Comparison of ENCODE assay signal across 8 cellular contexts in the genomic region with DNA sequence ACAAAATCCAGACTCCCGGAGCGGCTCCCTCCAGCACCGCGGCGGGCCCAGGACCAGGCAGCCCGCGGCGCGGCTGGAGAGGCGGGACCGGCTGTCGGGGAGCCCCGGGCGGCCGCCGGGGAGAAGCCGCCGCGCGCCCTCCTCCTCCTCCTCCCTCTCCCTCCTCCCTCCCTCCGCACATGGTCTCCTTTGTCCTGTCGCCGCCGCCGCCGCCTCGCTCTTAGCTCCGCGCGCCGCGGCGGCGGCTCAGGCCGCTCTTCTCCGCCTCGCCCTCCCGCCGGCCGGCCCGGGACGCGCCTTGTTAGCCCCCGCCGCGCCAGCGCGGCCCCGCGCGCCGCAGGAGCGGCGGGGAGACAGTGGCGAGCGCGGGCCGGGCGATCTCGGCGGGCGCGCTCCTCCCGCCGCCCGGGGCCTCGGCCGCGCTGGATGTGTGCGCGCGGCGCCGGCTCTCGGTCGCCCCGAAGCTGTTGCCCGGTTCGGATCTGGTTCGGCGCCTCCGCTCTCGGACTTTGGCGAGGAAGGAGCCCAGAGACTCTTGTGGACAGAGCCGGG.
DNase-seq lines count a peak whose midpoint lies in the region; ATAC-seq and TF ChIP-seq lines count a peak whose summit lies in the region.

No MANE protein-coding gene starts in this region.

- H3K27me3 ChIP-seq in effector memory CD4-positive, alpha-beta T cell (replicated peaks; ENCODE audit: control insufficient read depth, insufficient read depth, low read length, poor library complexity, severe bottlenecking) = no peaks in the 10 kb centered on the region
- H3K27me3 ChIP-seq in mesenchymal stem cell (ENCODE audit: control insufficient read depth in 1 of 2, insufficient read depth in 1 of 2, low read length in 2 of 2) = no peaks in the 10 kb centered on the region

- no peak overlapping the region for H3K23ac ChIP-seq in mesenchymal stem cell (ENCODE audit: low read length in 2 of 2)

- H2BK5ac ChIP-seq in mesenchymal stem cell (ENCODE audit: low read depth, low read length, poor library complexity, severe bottlenecking) = no peak overlapping the region

- peak overlapping the region; percentile 91 for H3K9ac ChIP-seq in mesenchymal stem cell (ENCODE audit: low read length)

- no peak overlapping the region for H2BK15ac ChIP-seq in mesenchymal stem cell (ENCODE audit: low read depth, poor library complexity, severe bottlenecking)

- no peaks in the 10 kb centered on the region for H3K4me1 ChIP-seq in effector memory CD4-positive, alpha-beta T cell (ENCODE audit: control insufficient read depth, insufficient read depth, low read length, poor library complexity, severe bottlenecking)
- peaks cover 12% of the 10 kb centered on the region for H3K4me1 ChIP-seq in mesenchymal stem cell (ENCODE audit: control insufficient read depth, insufficient read depth, low read depth, low read length)

- ATAC-seq in GM18517 (IDR thresholded peaks at IDR 0.05; ENCODE audit: unreplicated experiment) (peak; percentile 22), HG03097 (IDR thresholded peaks at IDR 0.05; ENCODE audit: low FRiP score, unreplicated experiment) (peak; percentile 37), HG03378 (IDR thresholded peaks at IDR 0.05; ENCODE audit: unreplicated experiment) (no peak)

- TF ChIP-seq CTCF in type B pancreatic cell (conservative IDR thresholded peaks at IDR 0.05) = no peak

- peak overlapping the region; percentile 97 for H3K4me3 Mint-ChIP-seq in type B pancreatic cell

- peak overlapping the region; percentile 99 for H3K4me2 ChIP-seq in mesenchymal stem cell (ENCODE audit: low read length, poor library complexity, severe bottlenecking)

- H3K36me3 Mint-ChIP-seq in type B pancreatic cell = peaks cover 7% of the 10 kb centered on the region

- H2AK5ac ChIP-seq in mesenchymal stem cell (ENCODE audit: low read length, severe bottlenecking) = no peak overlapping the region

- DNase-seq in AG08396 (ENCODE audit: low spot score) = peak; percentile 76
- peak; percentile 44 for DNase-seq in SK-N-DZ (ENCODE audit: low spot score)
- no peak for DNase-seq in effector memory CD4-positive, alpha-beta T cell
- DNase-seq in mesenchymal stem cell = peak; percentile 26
- DNase-seq in type B pancreatic cell (ENCODE audit: extremely low spot score, unreplicated experiment) = no peak

- H3K79me1 ChIP-seq in mesenchymal stem cell (replicated peaks; ENCODE audit: low read length, poor library complexity, severe bottlenecking) = peaks cover 3% of the 10 kb centered on the region

- H3K27me3 Mint-ChIP-seq in type B pancreatic cell = peaks cover 19% of the 10 kb centered on the region

- no peaks in the 10 kb centered on the region for H3K9me3 ChIP-seq in effector memory CD4-positive, alpha-beta T cell (ENCODE audit: control insufficient read depth, low read length)
- H3K9me3 ChIP-seq in mesenchymal stem cell (ENCODE audit: control insufficient read depth, low read length) = no peaks in the 10 kb centered on the region

- H3K27ac ChIP-seq in effector memory CD4-positive, alpha-beta T cell (ENCODE audit: insufficient read depth, low read length, poor library complexity, severe bottlenecking) = peak overlapping the region; percentile 60
- H3K27ac ChIP-seq in mesenchymal stem cell (ENCODE audit: low read length, poor library complexity, severe bottlenecking) = no peak overlapping the region

- H2BK12ac ChIP-seq in mesenchymal stem cell (ENCODE audit: low read length in 2 of 2) = no peak overlapping the region

- H3K18ac ChIP-seq in mesenchymal stem cell (ENCODE audit: low read depth in 1 of 2, low read length in 2 of 2) = peak overlapping the region; percentile 33 to 53

- peak overlapping the region; percentile 88 for H3K4me3 ChIP-seq in effector memory CD4-positive, alpha-beta T cell (ENCODE audit: insufficient read depth, low read depth, low read length, poor library complexity, severe bottlenecking)
- peak overlapping the region; percentile 87 to 88 for H3K4me3 ChIP-seq in mesenchymal stem cell (ENCODE audit: insufficient read depth in 1 of 2, low read depth in 1 of 2, low read length in 2 of 2)

- no peak overlapping the region for H2BK120ac ChIP-seq in mesenchymal stem cell (ENCODE audit: low read depth, low read length)

- WGBS in mesenchymal stem cell = 0% methylated on average over 60 of the region's 85 CpGs

- H3K14ac ChIP-seq in mesenchymal stem cell (ENCODE audit: low read length in 2 of 2) = no peak overlapping the region

- H4K8ac ChIP-seq in mesenchymal stem cell (ENCODE audit: low read length) = no peak overlapping the region

- no peaks in the 10 kb centered on the region for H3K36me3 ChIP-seq in effector memory CD4-positive, alpha-beta T cell (ENCODE audit: control insufficient read depth, insufficient read depth, low read length)
- H3K36me3 ChIP-seq in mesenchymal stem cell (ENCODE audit: control insufficient read depth in 1 of 2, insufficient read depth in 2 of 2, low read depth in 1 of 2, low read length in 2 of 2) = peaks cover 0 to 4% of the 10 kb centered on the region in 2 experiments

- H3K9me3 Mint-ChIP-seq in type B pancreatic cell = no peaks in the 10 kb centered on the region

- H2AFZ ChIP-seq in mesenchymal stem cell (ENCODE audit: low read depth, low read length) = no peak overlapping the region

- H3K4me1 Mint-ChIP-seq in type B pancreatic cell (ENCODE audit: unreplicated experiment) = peaks cover 36% of the 10 kb centered on the region

- H4K91ac ChIP-seq in mesenchymal stem cell (ENCODE audit: low read length) = no peak overlapping the region

- peak overlapping the region; percentile 87 for H3K27ac Mint-ChIP-seq in type B pancreatic cell

- H3K4ac ChIP-seq in mesenchymal stem cell (ENCODE audit: low read depth in 1 of 2, low read length in 2 of 2) = no peak overlapping the region

Comparison
In these comparisons a context has a peak if more than half of its experiments do, and no peak if none do; other contexts are left out.
1. DNase-seq: peak in AG08396 (single experiment), SK-N-DZ (single experiment) and mesenchymal stem cell (single experiment); none in effector memory CD4-positive, alpha-beta T cell (0 of 3) and type B pancreatic cell (single experiment).